In the genomic region with DNA sequence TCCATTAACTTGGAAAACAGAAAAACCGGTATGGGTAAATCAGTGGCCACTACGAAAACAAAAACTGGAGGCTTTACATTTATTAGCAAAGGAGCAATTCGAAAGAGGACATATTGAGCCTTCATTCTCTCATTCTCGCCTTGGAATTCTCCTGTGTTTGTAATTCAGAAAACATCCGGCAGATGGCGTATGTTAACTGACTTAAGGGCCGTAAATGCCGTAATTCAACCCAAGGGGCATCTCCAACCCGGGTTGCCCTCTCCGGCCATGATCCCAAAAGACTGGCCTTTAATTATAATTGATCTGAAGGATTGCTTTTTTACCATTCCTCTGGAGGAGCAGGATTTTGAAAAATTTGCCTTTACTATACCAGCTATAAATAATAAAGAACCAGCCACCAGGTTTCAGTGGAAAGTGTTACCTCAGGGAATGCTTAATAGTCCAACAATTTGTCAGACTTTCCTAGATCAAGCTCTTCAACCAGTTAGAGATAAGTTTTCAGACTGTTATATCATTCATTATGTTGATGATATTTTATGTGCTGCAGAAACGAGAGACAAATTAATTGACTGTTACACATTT, we compare ENCODE assay signal across 8 cellular contexts.
DNase-seq lines count a peak whose midpoint lies in the region; ATAC-seq and TF ChIP-seq lines count a peak whose summit lies in the region.
"Not testable (repeated sequence)": the region's sequence is repeated elsewhere in the genome, so short reads cannot be mapped to it uniquely, and the experiment has no call there.

No MANE protein-coding gene starts in this region.

- H3K27ac ChIP-seq in BLaER1: not testable (repeated sequence)

- H3K4me1 Mint-ChIP-seq in activated T-cell treated with anti-CD3 and anti-CD28 coated beads, Interleukin-2, amount 50 U/mL, for 4 hours (ENCODE audit: low read depth): peaks cover 17% of the 10 kb centered on the region

- H3K9me3 ChIP-seq in BLaER1: not testable (repeated sequence)

- not testable (repeated sequence) for H3K4me3 ChIP-seq in BLaER1; epithelial cell of proximal tubule (ENCODE audit: low read depth, low read length)

- H3K36me3 Mint-ChIP-seq in activated T-cell treated with anti-CD3 and anti-CD28 coated beads, Interleukin-2, amount 50 U/mL, for 4 hours (ENCODE audit: insufficient read depth): not testable (repeated sequence)

- peaks cover 87% of the 10 kb centered on the region for H3K27me3 Mint-ChIP-seq in activated T-cell treated with anti-CD3 and anti-CD28 coated beads, Interleukin-2, amount 50 U/mL, for 4 hours (ENCODE audit: low read depth)

- 0 out of 2 replicates have a peak overlapping the region, but pooled peaks have one; percentile 30 for H3K4me2 ChIP-seq in BLaER1

- not testable (repeated sequence) for H3K27me3 ChIP-seq in BLaER1

- not testable (repeated sequence) for ATAC-seq in activated T-cell treated with anti-CD3 and anti-CD28 coated beads, Interleukin-2, amount 50 U/mL, for 4 hours

- TF ChIP-seq CTCF in GM20000 (IDR thresholded peaks at IDR 0.05; ENCODE audit: extremely low read depth, missing control alignments) (peak; percentile 49), epithelial cell of proximal tubule (conservative IDR thresholded peaks at IDR 0.05; ENCODE audit: low read depth, low read length) (peak; percentile 68)

- not testable (repeated sequence) for H3K9ac ChIP-seq in BLaER1

- H3K36me3 ChIP-seq in BLaER1: not testable (repeated sequence)

- not testable (repeated sequence) for H3K4me3 Mint-ChIP-seq in activated T-cell treated with anti-CD3 and anti-CD28 coated beads, Interleukin-2, amount 50 U/mL, for 4 hours

- not testable (repeated sequence) for H3K9me3 Mint-ChIP-seq in activated T-cell treated with anti-CD3 and anti-CD28 coated beads, Interleukin-2, amount 50 U/mL, for 4 hours

- peak; percentile 36 for DNase-seq in GM20000 (ENCODE audit: low spot score)
- peak; percentile 45 for DNase-seq in NCI-H1694 treated with DMSO at 0.1 percent for 48 hours (lab: John Stamatoyannopoulos, UW)
- DNase-seq in SHP77 (lab: John Stamatoyannopoulos, UW): peak; percentile 41 to 55
- peak; percentile 38 for DNase-seq in activated T-cell treated with anti-CD3 and anti-CD28 coated beads, Interleukin-2, amount 50 U/mL, for 4 hours
- DNase-seq in epithelial cell of proximal tubule (ENCODE audit: low read depth): not testable (repeated sequence)
- peak; percentile 85 for DNase-seq in medulla oblongata (ENCODE audit: extremely low spot score)
- peak; percentile 34 for DNase-seq in stimulated activated CD4-positive, alpha-beta T cell treated with anti-CD3 and anti-CD28 coated beads, Interleukin-2, amount 100 ng/mL, for 4 hours (ENCODE audit: low read depth)

- not testable (repeated sequence) for H4K20me1 ChIP-seq in BLaER1

- peaks cover 27% of the 10 kb centered on the region for H3K4me1 ChIP-seq in BLaER1
